ENCODE assay signal across 1 cellular context in genomic region chr6:76867182-76867581, GRCh38.
TF ChIP-seq lines count a peak whose summit lies in the region.

No MANE protein-coding gene starts in this region.

TF ChIP-seq in GM23338, 12 proteins besides CTCF, POLR2A, EP300 and RAD21 (continued from another document):
- no peak for TF ChIP-seq ZNF462 (CRISPR knock-in tag; IDR thresholded peaks at IDR 0.05)
- TF ChIP-seq POLR2AphosphoS5 (IDR thresholded peaks at IDR 0.05; ENCODE audit: low read depth): no peak
- no peak for TF ChIP-seq REST (IDR thresholded peaks at IDR 0.05; ENCODE audit: unreplicated experiment)
TF ChIP-seq in GM23338: peak in this region for 0.
